In the genomic region with DNA sequence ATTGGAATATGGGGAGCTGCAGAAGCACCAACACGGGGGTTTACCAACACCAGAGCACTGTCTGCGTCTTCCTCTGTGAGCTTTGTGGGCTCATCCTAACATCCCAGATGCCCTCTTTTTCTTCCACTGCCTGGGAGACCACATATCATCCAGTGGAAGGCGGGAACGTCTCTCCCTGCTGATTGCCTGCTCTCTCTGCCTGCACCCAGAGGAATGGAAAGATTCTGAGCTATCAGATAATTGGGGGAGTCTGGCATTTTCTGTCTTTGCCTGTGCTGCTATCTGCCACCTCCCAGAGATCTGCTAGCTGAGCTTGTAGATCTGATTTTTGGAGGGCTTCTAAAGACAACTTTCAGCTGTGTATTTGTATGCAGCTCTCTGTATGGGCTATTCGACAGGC, we compare ENCODE assay signal across 33 cellular contexts.
"Had no signal": no experiment of that assay in that cellular context is flagged by ENCODE, and none has a peak within 500 bp of the region (broad histone marks: within the 10 kb centered on the region; RNA-seq: fewer than 3 reads in every experiment).

No MANE protein-coding gene starts in this region.

- H3K27me3 Mint-ChIP-seq: activated naive CD4-positive, alpha-beta T cell treated with anti-CD3 and anti-CD28 coated beads, Interleukin-2, amount 50 U/mL, for 24 hours had no signal

- H3K4me1 ChIP-seq: adrenal gland, body of pancreas had no signal

- H3K4me2 ChIP-seq: PC-9 had no signal

- H3K9me3 ChIP-seq: adrenal gland, body of pancreas had no signal

- H3K27ac Mint-ChIP-seq: activated CD4-positive, alpha-beta T cell treated with anti-CD3 and anti-CD28 coated beads for 36 hours; activated CD4-positive, alpha-beta T cell treated with anti-CD3 and anti-CD28 coated beads, Interleukin-2, amount 10 ng/mL, durations not matched to agents 7 days and 5 days; activated CD8-positive, alpha-beta T cell treated with anti-CD3 and anti-CD28 coated beads, Interleukin-2, amount 10 ng/mL, durations not matched to agents 7 days and 5 days; activated naive CD4-positive, alpha-beta T cell treated with anti-CD3 and anti-CD28 coated beads, Interleukin-2, amount 50 U/mL, for 24 hours; activated T-cell treated with anti-CD3 and anti-CD28 coated beads, Interleukin-2, amount 50 U/mL, for 24 hours; activated T-helper 2 cell treated with anti-CD3 and anti-CD28 coated beads, Interferon-gamma antibody, Interleukin-2, Interleukin-4, amounts not matched to agents 10 μg/mL and 5 μg/mL and 100 μg/mL, durations not matched to agents 14 hours and 24 hours and 36 hours; T-helper 1 cell treated with Interleukin-12 subunit alpha and Interleukin-12 subunit beta and Interleukin-4 antibody, amounts not matched to agents 30 μg/mL and 1 μg/mL, for 36 hours; T-helper 2 cell treated with Interferon-gamma antibody and Interleukin-4, amounts not matched to agents 5 μg/mL and 100 μg/mL, for 36 hours; WTC11 had no signal

- DNase-seq: activated CD4-positive, alpha-beta T cell treated with anti-CD3 and anti-CD28 coated beads for 36 hours; activated CD4-positive, alpha-beta T cell treated with anti-CD3 and anti-CD28 coated beads, Interleukin-2, amount 10 ng/mL, durations not matched to agents 7 days and 5 days; activated CD4-positive, alpha-beta T cell treated with anti-CD3 and anti-CD28 coated beads, Interleukin-2, amount 50 U/mL, for 48 hours; activated CD8-positive, alpha-beta T cell treated with anti-CD3 and anti-CD28 coated beads, Interleukin-2, amount 10 ng/mL, durations not matched to agents 7 days and 5 days; activated gamma-delta T cell; activated naive CD4-positive, alpha-beta T cell treated with Interleukin-2 at 50 U/mL for 16 hours; activated T-cell treated with anti-CD3 and anti-CD28 coated beads, Interleukin-2, amount 50 U/mL, for 24 hours; adrenal gland; body of pancreas; caudate nucleus; cerebellar nuclear complex; MM.1S; MV-4-11; NCI-H1092; NCI-H1436 treated with DMSO at 0.1 percent for 48 hours; NCI-H187; NCI-H2029 treated with DMSO at 0.1 percent for 48 hours; NCI-H2107; NCI-H2171; NCI-H510A; NCI-H526; NCI-H748 treated with DMSO at 0.1 percent for 48 hours; NK-92 treated with Interleukin-12 subunit alpha and Interleukin-12 subunit beta, amount 100 ng/mL, for 24 hours; PC-9; SIG-M5 had no signal

- H3K4me3 ChIP-seq: adrenal gland, body of pancreas, PC-9 had no signal

- H2AFZ ChIP-seq: PC-9 had no signal

- H3K27ac ChIP-seq: adrenal gland, body of pancreas, PC-9, RWPE1 had no signal

- H3K9me3 Mint-ChIP-seq: activated CD4-positive, alpha-beta T cell treated with anti-CD3 and anti-CD28 coated beads, Interleukin-2, amount 10 ng/mL, durations not matched to agents 7 days and 5 days; activated naive CD4-positive, alpha-beta T cell treated with anti-CD3 and anti-CD28 coated beads, Interleukin-2, amount 50 U/mL, for 24 hours; activated T-cell treated with anti-CD3 and anti-CD28 coated beads, Interleukin-2, amount 50 U/mL, for 24 hours; activated T-helper 2 cell treated with anti-CD3 and anti-CD28 coated beads, Interferon-gamma antibody, Interleukin-2, Interleukin-4, amounts not matched to agents 10 μg/mL and 5 μg/mL and 100 μg/mL, durations not matched to agents 14 hours and 24 hours and 36 hours; T-helper 1 cell treated with Interleukin-12 subunit alpha and Interleukin-12 subunit beta and Interleukin-4 antibody, amounts not matched to agents 30 μg/mL and 1 μg/mL, for 36 hours; T-helper 2 cell treated with Interferon-gamma antibody and Interleukin-4, amounts not matched to agents 5 μg/mL and 100 μg/mL, for 36 hours; WTC11 had no signal

- ATAC-seq: activated CD4-positive, alpha-beta T cell treated with anti-CD3 and anti-CD28 coated beads for 36 hours; activated CD4-positive, CD25-positive, alpha-beta regulatory T cell treated with anti-CD3 and anti-CD28 coated beads, Interleukin-2, amount 50 U/mL, for 24 hours; activated CD8-positive, alpha-beta T cell treated with anti-CD3 and anti-CD28 coated beads, Interleukin-2, amount 10 ng/mL, durations not matched to agents 7 days and 5 days; body of pancreas; Right ventricle myocardium inferior; WTC11 had no signal

- H3K4me3 Mint-ChIP-seq: activated CD4-positive, alpha-beta T cell treated with anti-CD3 and anti-CD28 coated beads for 36 hours; activated CD4-positive, alpha-beta T cell treated with anti-CD3 and anti-CD28 coated beads, Interleukin-2, amount 10 ng/mL, durations not matched to agents 7 days and 5 days; activated CD8-positive, alpha-beta T cell treated with anti-CD3 and anti-CD28 coated beads, Interleukin-2, amount 10 ng/mL, durations not matched to agents 7 days and 5 days; activated naive CD4-positive, alpha-beta T cell treated with anti-CD3 and anti-CD28 coated beads, Interleukin-2, amount 50 U/mL, for 24 hours; activated T-cell treated with anti-CD3 and anti-CD28 coated beads, Interleukin-2, amount 50 U/mL, for 24 hours; T-helper 1 cell treated with Interleukin-12 subunit alpha and Interleukin-12 subunit beta and Interleukin-4 antibody, amounts not matched to agents 30 μg/mL and 1 μg/mL, for 36 hours; T-helper 2 cell treated with Interferon-gamma antibody and Interleukin-4, amounts not matched to agents 5 μg/mL and 100 μg/mL, for 36 hours; WTC11 had no signal

- H3K36me3 Mint-ChIP-seq: activated naive CD4-positive, alpha-beta T cell treated with anti-CD3 and anti-CD28 coated beads, Interleukin-2, amount 50 U/mL, for 24 hours; WTC11 had no signal

- H3K4me1 Mint-ChIP-seq: activated CD4-positive, alpha-beta T cell treated with anti-CD3 and anti-CD28 coated beads for 36 hours; activated CD4-positive, alpha-beta T cell treated with anti-CD3 and anti-CD28 coated beads, Interleukin-2, amount 10 ng/mL, durations not matched to agents 7 days and 5 days; activated naive CD4-positive, alpha-beta T cell treated with anti-CD3 and anti-CD28 coated beads, Interleukin-2, amount 50 U/mL, for 24 hours; WTC11 had no signal

- H3K27me3 ChIP-seq: adrenal gland, body of pancreas had no signal

- H3K36me3 ChIP-seq: adrenal gland had no signal
